10 cellular contexts compared by ENCODE assay signal in genomic region chr2:113540826-113541199, GRCh38. TPM values are rescaled to one million over a fixed set of nuclear protein-coding genes. Genes with fewer than 3 reads are reported as not detected.
DNase-seq lines count a peak whose midpoint lies in the region; ATAC-seq, FAIRE-seq and TF ChIP-seq lines count a peak whose summit lies in the region.
"Not testable (repeated sequence)": the region's sequence is repeated elsewhere in the genome, so short reads cannot be mapped to it uniquely, and the experiment has no call there.
"Had no signal": no experiment of that assay in that cellular context is flagged by ENCODE, and none has a peak within 500 bp of the region (broad histone marks: within the 10 kb centered on the region; RNA-seq: fewer than 3 reads in every experiment).

No MANE protein-coding gene starts in this region.

- not testable (repeated sequence) for ATAC-seq in CD4-positive, CD25-positive, alpha-beta regulatory T cell (ENCODE audit: low read depth in 2 of 2); HepG2; stimulated activated naive B cell treated with anti-CD40 and anti-IgM and Interleukin-4, amounts not matched to agents 10 μg/mL and 1 μg/mL and 100 μg/mL, for 72 hours (replicated peaks)
- ATAC-seq in K562 (peak; percentile 41), gastroesophageal sphincter (peak; percentile 35)

- not testable (repeated sequence) for DNase-seq in CD4-positive, CD25-positive, alpha-beta regulatory T cell; activated T-cell treated with anti-CD3 and anti-CD28 coated beads, Interleukin-2, amount 50 U/mL, for 24 hours; K562 (ENCODE audit: extremely low read depth in 1 of 4, low spot score in 3 of 4); HepG2 (ENCODE audit: low spot score); nephron progenitor cell; stimulated activated naive B cell treated with anti-CD40 and anti-IgM and Interleukin-4, amounts not matched to agents 10 μg/mL and 1 μg/mL and 100 μg/mL, for 72 hours
- DNase-seq in SJCRH30, result peak in 1 of 2 experiments; percentile 3

- in situ Hi-C loops in K562 (cut with MboI); HepG2 (cut with HindIII; ENCODE audit: extremely low pct_ligation_motif_present, low pct_unique_long_range_greater_than_20kb): not testable (repeated sequence)

- FAIRE-seq in K562 (lab: Jason Lieb, UNC); HepG2 (lab: Jason Lieb, UNC): not testable (repeated sequence)

- intact Hi-C loops in K562 (cut with micrococcal nuclease); HepG2 (cut with micrococcal nuclease; ENCODE audit: unreplicated experiment): not testable (repeated sequence)

- not testable (repeated sequence) for BruUV-seq in K562 (replicated peaks; lab: Mats Ljungman, UMichigan); HepG2 (replicated peaks; lab: Mats Ljungman, UMichigan)

- not testable (repeated sequence) for H3K36me3 Mint-ChIP-seq in CD4-positive, CD25-positive, alpha-beta regulatory T cell; activated T-cell treated with anti-CD3 and anti-CD28 coated beads, Interleukin-2, amount 50 U/mL, for 24 hours (ENCODE audit: low read depth); nephron progenitor cell (ENCODE audit: low read depth); stimulated activated naive B cell treated with anti-CD40 and anti-IgM and Interleukin-4, amounts not matched to agents 10 μg/mL and 1 μg/mL and 100 μg/mL, for 72 hours

- peak overlapping the region in 1 of 2 experiments; percentile 66; a peak in 1 of 4 replicates for H3K9ac ChIP-seq in K562 (ENCODE audit: insufficient read depth in 1 of 2, low read depth in 2 of 2, low read length in 2 of 2)
- not testable (repeated sequence) for H3K9ac ChIP-seq in HepG2 (ENCODE audit: insufficient read depth, low read depth, low read length)

- H3K4me3 Mint-ChIP-seq in CD4-positive, CD25-positive, alpha-beta regulatory T cell, result peak overlapping the region in 3 of 4 donors; percentile 32 to 74 (median 68)
- H3K4me3 Mint-ChIP-seq in activated T-cell treated with anti-CD3 and anti-CD28 coated beads, Interleukin-2, amount 50 U/mL, for 24 hours, result peak overlapping the region; percentile 74
- H3K4me3 Mint-ChIP-seq in nephron progenitor cell, result peak overlapping the region; percentile 79
- peak overlapping the region; percentile 55 to 62 for H3K4me3 Mint-ChIP-seq in stimulated activated naive B cell treated with anti-CD40 and anti-IgM and Interleukin-4, amounts not matched to agents 10 μg/mL and 1 μg/mL and 100 μg/mL, for 72 hours

- peak overlapping the region in 1 of 3 donors; percentile 56 for H3K27ac Mint-ChIP-seq in CD4-positive, CD25-positive, alpha-beta regulatory T cell
- H3K27ac Mint-ChIP-seq in activated T-cell treated with anti-CD3 and anti-CD28 coated beads, Interleukin-2, amount 50 U/mL, for 24 hours; nephron progenitor cell; stimulated activated naive B cell treated with anti-CD40 and anti-IgM and Interleukin-4, amounts not matched to agents 10 μg/mL and 1 μg/mL and 100 μg/mL, for 72 hours: not testable (repeated sequence)

- WGBS in K562 (ENCODE audit: insufficient coverage, low coverage, missing lambda C conversion rate), result 0% methylated on average over 1 of the region's 5 CpGs
- WGBS in gastroesophageal sphincter (ENCODE audit: low coverage in 1 of 2), 2 donors, result 0% methylated on average over 3 of the region's 5 CpGs; no CpG with 5 or more reads in 1 of the 2 donors
- 8% methylated on average over 5 of the region's 5 CpGs for WGBS in HepG2 (ENCODE audit: low lambda C conversion rate)

- not testable (repeated sequence) for TF ChIP-seq POLR2A in K562 (conservative IDR thresholded peaks at IDR 0.05); gastroesophageal sphincter (IDR thresholded peaks at IDR 0.05); HepG2 (IDR thresholded peaks at IDR 0.05; ENCODE audit: insufficient read depth in 1 of 2, low read depth in 2 of 2, low read length in 2 of 2)

- H3K4me1 Mint-ChIP-seq in CD4-positive, CD25-positive, alpha-beta regulatory T cell; activated T-cell treated with anti-CD3 and anti-CD28 coated beads, Interleukin-2, amount 50 U/mL, for 24 hours (ENCODE audit: low read depth); nephron progenitor cell; stimulated activated naive B cell treated with anti-CD40 and anti-IgM and Interleukin-4, amounts not matched to agents 10 μg/mL and 1 μg/mL and 100 μg/mL, for 72 hours: not testable (repeated sequence)

- peaks cover 16% of the 10 kb centered on the region for H3K27me3 Mint-ChIP-seq in CD4-positive, CD25-positive, alpha-beta regulatory T cell
- H3K27me3 Mint-ChIP-seq in activated T-cell treated with anti-CD3 and anti-CD28 coated beads, Interleukin-2, amount 50 U/mL, for 24 hours, result peaks cover 17% of the 10 kb centered on the region
- peaks cover 45% of the 10 kb centered on the region for H3K27me3 Mint-ChIP-seq in nephron progenitor cell (ENCODE audit: low read depth, poor library complexity)
- peaks cover 9 to 16% of the 10 kb centered on the region in 2 donors for H3K27me3 Mint-ChIP-seq in stimulated activated naive B cell treated with anti-CD40 and anti-IgM and Interleukin-4, amounts not matched to agents 10 μg/mL and 1 μg/mL and 100 μg/mL, for 72 hours

- H3K36me3 ChIP-seq in CD4-positive, CD25-positive, alpha-beta regulatory T cell (ENCODE audit: control insufficient read depth, insufficient read depth, low read length); SJCRH30; K562 (ENCODE audit: control insufficient read depth, insufficient read depth, low read length); gastroesophageal sphincter; HepG2 (replicated peaks in 1 of 2; ENCODE audit: control insufficient read depth in 1 of 2, insufficient read depth in 2 of 2, low read length in 2 of 2): not testable (repeated sequence)

- H3K9me3 ChIP-seq in CD4-positive, CD25-positive, alpha-beta regulatory T cell (ENCODE audit: control insufficient read depth in 2 of 2, low read length in 2 of 2); SJCRH30 (replicated peaks); K562 (replicated peaks; ENCODE audit: control insufficient read depth, insufficient read depth, low read depth, low read length); gastroesophageal sphincter; HepG2 (ENCODE audit: low read length): not testable (repeated sequence)

- H4K20me1 ChIP-seq in K562 (replicated peaks; ENCODE audit: control insufficient read depth, insufficient read depth, low read length); HepG2 (ENCODE audit: insufficient read depth, low read length): not testable (repeated sequence)

- not testable (repeated sequence) for H3K27me3 ChIP-seq in CD4-positive, CD25-positive, alpha-beta regulatory T cell (ENCODE audit: control insufficient read depth, insufficient read depth, low read length); SJCRH30; K562 (ENCODE audit: control insufficient read depth in 2 of 2, insufficient read depth in 2 of 2, low read length in 2 of 2); gastroesophageal sphincter; HepG2 (ENCODE audit: control insufficient read depth in 1 of 2, insufficient read depth in 2 of 2, low read length in 2 of 2)

- H3K4me2 ChIP-seq in K562 (ENCODE audit: insufficient read depth, low read length) (peak overlapping the region; percentile 74), HepG2 (ENCODE audit: low read depth, low read length) (peak overlapping the region; percentile 78; the same call in 1 of the 2 replicates)

- H3K4me1 ChIP-seq in CD4-positive, CD25-positive, alpha-beta regulatory T cell (ENCODE audit: control insufficient read depth, insufficient read depth, low read length, poor library complexity, severe bottlenecking); SJCRH30; gastroesophageal sphincter; HepG2 (ENCODE audit: insufficient read depth, low read length): not testable (repeated sequence)
- peaks cover 0 to 11% of the 10 kb centered on the region in 2 experiments; a peak in 2 of 5 replicates for H3K4me1 ChIP-seq in K562 (replicated peaks in 1 of 2; ENCODE audit: control insufficient read depth in 2 of 2, insufficient read depth in 2 of 2, low read length in 2 of 2)

- not testable (repeated sequence) for H3K9me3 Mint-ChIP-seq in CD4-positive, CD25-positive, alpha-beta regulatory T cell; activated T-cell treated with anti-CD3 and anti-CD28 coated beads, Interleukin-2, amount 50 U/mL, for 24 hours; nephron progenitor cell; stimulated activated naive B cell treated with anti-CD40 and anti-IgM and Interleukin-4, amounts not matched to agents 10 μg/mL and 1 μg/mL and 100 μg/mL, for 72 hours

- H3K79me2 ChIP-seq in K562 (ENCODE audit: control insufficient read depth, insufficient read depth, low read length); HepG2 (ENCODE audit: insufficient read depth, low read length): not testable (repeated sequence)

- H3K4me3 ChIP-seq in CD4-positive, CD25-positive, alpha-beta regulatory T cell (ENCODE audit: low read depth, low read length); K562; HepG2 (replicated peaks in 1 of 3; ENCODE audit: insufficient read depth in 1 of 3, low read depth in 2 of 3, low read length in 3 of 3): not testable (repeated sequence)
- peak overlapping the region; percentile 96 for H3K4me3 ChIP-seq in SJCRH30
- peak overlapping the region in 1 of 2 donors; percentile 85 for H3K4me3 ChIP-seq in gastroesophageal sphincter

- not testable (repeated sequence) for H3K9me1 ChIP-seq in K562 (ENCODE audit: control insufficient read depth, insufficient read depth, low read length)

- TF ChIP-seq RAD21 in K562 (CRISPR knock-in tag; conservative IDR thresholded peaks at IDR 0.05 in 1 of 2, IDR thresholded peaks at IDR 0.05 in 1 of 2); HepG2 (CRISPR knock-in tag; IDR thresholded peaks at IDR 0.05): not testable (repeated sequence)

- TF ChIP-seq CTCF in K562 (IDR thresholded peaks at IDR 0.05 in 2 of 3, conservative IDR thresholded peaks at IDR 0.05 in 1 of 3; ENCODE audit: insufficient read depth in 2 of 3, low read depth in 1 of 3, low read length in 3 of 3); gastroesophageal sphincter (IDR thresholded peaks at IDR 0.05); HepG2 (CRISPR knock-in tag; IDR thresholded peaks at IDR 0.05); nephron progenitor cell (IDR thresholded peaks at IDR 0.05): not testable (repeated sequence)

- H2AFZ ChIP-seq in K562 (ENCODE audit: low read depth, low read length), result peak overlapping the region; percentile 86
- H2AFZ ChIP-seq in HepG2 (ENCODE audit: low read length), result not testable (repeated sequence)

- H3K27ac ChIP-seq in CD4-positive, CD25-positive, alpha-beta regulatory T cell (ENCODE audit: insufficient read depth, low read length, poor library complexity, severe bottlenecking); SJCRH30; K562 (ENCODE audit: extremely low read depth, low read depth, low read length); HepG2 (ENCODE audit: extremely low read length, insufficient read depth, low read length): not testable (repeated sequence)
- H3K27ac ChIP-seq in gastroesophageal sphincter, result peak overlapping the region in 3 of 4 donors; percentile 54 to 97 (median 96)

- POLR2A ChIA-PET in K562 (lab: Yijun Ruan, JAX); HepG2 (lab: Yijun Ruan, JAX): not testable (repeated sequence)

- TF ChIP-seq EP300 in K562 (IDR thresholded peaks at IDR 0.05; ENCODE audit: low read length); gastroesophageal sphincter (IDR thresholded peaks at IDR 0.05); HepG2 (IDR thresholded peaks at IDR 0.05; ENCODE audit: low read depth in 2 of 2, low read length in 2 of 2); HepG2 (CRISPR knock-in tag; IDR thresholded peaks at IDR 0.05; ENCODE audit: borderline replicate concordance): not testable (repeated sequence)

- CTCF ChIA-PET in K562 (lab: Yijun Ruan, JAX; ENCODE audit: low intra/inter-chr PET ratio); HepG2 (lab: Yijun Ruan, JAX; ENCODE audit: low intra/inter-chr PET ratio, low total read pairs): not testable (repeated sequence)

RNA-seq across cellular contexts. Expression of gene FOXD4L1, which starts 42.3 kb away (rescaled TPM):
- not detected for total RNA-seq in CD4-positive, CD25-positive, alpha-beta regulatory T cell
- polyA plus RNA-seq in CD4-positive, CD25-positive, alpha-beta regulatory T cell, result under 1 TPM in 1 of 4 donors, not detected in 3; 0.32 TPM
- total RNA-seq in SJCRH30 (2014; rRNA removed; shearing (Covaris generic)), result 0.43 and 1.0 TPM in 2 replicates
- total RNA-seq in K562 (2011; cell fraction: chromatin; rRNA removed; ENCODE audit: low replicate concordance), result 1.3 TPM in 2 replicates
- 1.1 and 1.2 TPM in 2 replicates for total RNA-seq in K562 (2011; cell fraction: nucleolus; rRNA removed)
- total RNA-seq in K562 (2011; cell fraction: nucleoplasm; rRNA removed), result 0.84 and 1.1 TPM in 2 replicates
- total RNA-seq in K562 (2014; rRNA removed) (0.24 and 0.32 TPM in 2 replicates), K562 (2014; rRNA removed; fragmentation: Illumina TruSeq; extraction: Trizol) (0.10 and 0.22 TPM in 2 replicates), K562 (2015; rRNA removed; fragmentation: Illumina TruSeq; extraction: Trizol) (0.34 and 0.47 TPM in 2 replicates), K562 (2021) (0.16 and 0.20 TPM in 2 replicates), gastroesophageal sphincter (under 1 TPM in 1 of 4 donors, not detected in 3; 0.50 TPM), HepG2 (2016; rRNA removed; fragmentation: Illumina TruSeq; extraction: Trizol) (0.14 and 0.29 TPM in 2 replicates)
- polyA plus RNA-seq in K562 (2011; rRNA removed) (0.19 and 0.21 TPM in 2 replicates), K562 (2014; fragmentation: Illumina TruSeq; extraction: Trizol) (0.06 and 0.25 TPM in 2 replicates), K562 (2014; fragmentation: Nextera tagmentation; extraction: Ambion mirVana) (not detected), K562 (2014; rRNA removed) (0.42 and 0.73 TPM in 2 replicates), HepG2 (2011; rRNA removed) (0.18 and 0.26 TPM in 2 replicates)
- 0.06 and 0.34 TPM in 2 replicates for polyA plus RNA-seq in K562 (2011; cell fraction: cytosol; rRNA removed)
- 0.41 and 0.85 TPM in 2 replicates for polyA plus RNA-seq in K562 (2011; cell fraction: nucleus; rRNA removed)
- 0.23 and 0.37 TPM in 2 replicates for polyA plus RNA-seq in K562 (2012)
- polyA minus RNA-seq in K562 (2011; rRNA and poly(A)+ RNA removed), result 0.28 and 0.30 TPM in 2 replicates
- polyA minus RNA-seq in K562 (2011; cell fraction: cytosol; rRNA and poly(A)+ RNA removed), result not detected in 2 replicates
- 0.56 and 1.1 TPM in 2 replicates for polyA minus RNA-seq in K562 (2011; cell fraction: nucleus; rRNA and poly(A)+ RNA removed)
- total RNA-seq in HepG2 (2016; cell fraction: cytosol; rRNA removed; fragmentation: Illumina TruSeq; extraction: Trizol; ENCODE audit: low read depth), result not detected in 2 replicates
- total RNA-seq in HepG2 (2016; cell fraction: insoluble cytoplasmic fraction; rRNA removed; fragmentation: Illumina TruSeq; extraction: Trizol), result 0.30 TPM in 1 of 2 replicates, not detected in the other
- total RNA-seq in HepG2 (2016; cell fraction: membrane; rRNA removed; fragmentation: Illumina TruSeq; extraction: Trizol), result 0.07 and 0.15 TPM in 2 replicates
- total RNA-seq in HepG2 (2016; cell fraction: nucleus; rRNA removed; fragmentation: Illumina TruSeq; extraction: Trizol), result 0.71 and 0.72 TPM in 2 replicates
- 0.09 and 0.12 TPM in 2 replicates for polyA plus RNA-seq in HepG2 (2011; cell fraction: cytosol; rRNA removed)
- polyA plus RNA-seq in HepG2 (2011; cell fraction: nucleus; rRNA removed), result 1.4 TPM in 2 replicates
- polyA plus RNA-seq in HepG2 (2012), result 0.05 and 0.20 TPM in 2 replicates
- polyA plus RNA-seq in HepG2 (2016; cell fraction: cytosol; fragmentation: Illumina TruSeq; extraction: Trizol; ENCODE audit: low read depth), result 0.07 and 0.08 TPM in 2 replicates
- polyA plus RNA-seq in HepG2 (2016; cell fraction: insoluble cytoplasmic fraction; fragmentation: Illumina TruSeq; extraction: Trizol; ENCODE audit: low read depth), result 0.17 TPM in 1 of 2 replicates, not detected in the other
- polyA plus RNA-seq in HepG2 (2016; cell fraction: membrane; fragmentation: Illumina TruSeq; extraction: Trizol; ENCODE audit: low read depth), result 0.21 and 0.22 TPM in 2 replicates
- polyA plus RNA-seq in HepG2 (2016; cell fraction: nucleus; fragmentation: Illumina TruSeq; extraction: Trizol; ENCODE audit: insufficient read depth, low read depth), result 1.1 and 1.6 TPM in 2 replicates
- polyA minus RNA-seq in HepG2 (2011; rRNA and poly(A)+ RNA removed; ENCODE audit: low replicate concordance), result 0.16 and 0.70 TPM in 2 replicates
- polyA minus RNA-seq in HepG2 (2011; cell fraction: cytosol; rRNA and poly(A)+ RNA removed), result not detected in 2 replicates
- 2.8 and 4.1 TPM in 2 replicates for polyA minus RNA-seq in HepG2 (2011; cell fraction: nucleus; rRNA and poly(A)+ RNA removed)
- total RNA-seq: A172, H7 had no signal
